In the genomic region with DNA sequence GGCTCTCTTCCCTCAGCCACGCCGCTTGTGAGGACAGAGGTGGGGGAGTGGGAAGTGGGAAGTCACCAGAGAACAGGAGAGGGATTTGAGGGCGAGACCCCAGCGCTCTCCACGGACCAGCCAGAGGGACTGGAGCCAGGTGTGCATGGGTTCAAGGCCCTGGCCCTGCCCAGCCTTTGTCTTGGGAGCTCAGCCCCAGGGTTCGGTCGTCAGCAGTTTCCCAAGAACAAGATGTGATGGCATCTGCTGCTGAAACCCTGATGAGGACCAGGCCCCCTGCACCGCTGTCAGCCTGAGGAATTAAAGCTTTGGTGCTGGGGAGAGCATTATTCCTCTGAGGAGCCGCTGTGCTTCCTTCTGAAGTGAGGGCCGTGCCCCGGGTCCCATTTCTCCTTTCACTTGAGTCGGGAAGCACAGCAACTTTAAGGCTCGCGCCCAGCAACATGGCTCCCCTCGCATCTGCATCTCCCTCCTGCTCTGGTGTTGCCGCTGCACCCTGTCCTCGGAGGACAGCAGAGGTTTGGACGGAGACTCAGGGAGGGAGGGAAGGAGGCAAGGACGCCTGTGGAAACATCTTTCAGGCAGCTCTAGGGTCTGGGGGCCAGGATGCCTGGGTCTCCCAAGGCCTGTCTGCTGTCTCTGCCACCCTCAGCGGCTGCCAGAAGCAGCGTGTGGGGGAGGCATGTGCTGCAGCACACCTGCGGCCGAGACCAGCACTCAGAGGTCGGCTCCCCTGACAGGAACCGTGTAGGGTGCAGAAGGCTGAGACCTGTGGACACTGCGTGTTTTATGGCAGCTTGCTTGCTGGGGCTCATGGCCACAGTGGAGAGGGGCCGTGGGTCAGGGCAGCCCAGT, we compare ENCODE assay signal across 18 cellular contexts. TPM values are rescaled to one million over a fixed set of nuclear protein-coding genes. Genes with fewer than 3 reads are reported as not detected.
DNase-seq lines count a peak whose midpoint lies in the region; ATAC-seq and TF ChIP-seq lines count a peak whose summit lies in the region.
"Had no signal": no experiment of that assay in that cellular context is flagged by ENCODE, and none has a peak within 500 bp of the region (broad histone marks: within the 10 kb centered on the region; RNA-seq: fewer than 3 reads in every experiment).

No MANE protein-coding gene starts in this region.

- H3K27ac ChIP-seq in tibial artery: no peak overlapping the region
- H3K27ac ChIP-seq: VCaP had no signal

- no peaks in the 10 kb centered on the region for H3K9me3 ChIP-seq in tibial artery

- H3K27me3 Mint-ChIP-seq in glutamatergic neuron (ENCODE audit: unreplicated experiment): peaks cover 11% of the 10 kb centered on the region
- H3K27me3 Mint-ChIP-seq in stimulated activated naive B cell treated with anti-CD40 and anti-IgM and Interleukin-4, amounts not matched to agents 10 μg/mL and 1 μg/mL and 100 μg/mL, for 72 hours: peaks cover 10 to 20% of the 10 kb centered on the region in 2 donors
- peaks cover 3% of the 10 kb centered on the region for H3K27me3 Mint-ChIP-seq in activated CD4-positive, alpha-beta memory T cell treated with anti-CD3 and anti-CD28 coated beads for 36 hours

- intact Hi-C loops in Right ventricle myocardium inferior (cut with DNase I): no loop called here
- intact Hi-C loops in cardiac septum (cut with DNase I): no loop called here
- intact Hi-C loops in tibial artery (cut with DNase I; ENCODE audit: low total_unique reads): no loop called here
- intact Hi-C loops in activated CD4-positive, alpha-beta memory T cell treated with anti-CD3 and anti-CD28 coated beads for 36 hours (cut with micrococcal nuclease): no loop called here

- no peaks in the 10 kb centered on the region for H3K36me3 Mint-ChIP-seq in glutamatergic neuron (ENCODE audit: unreplicated experiment)
- H3K36me3 Mint-ChIP-seq in stimulated activated naive B cell treated with anti-CD40 and anti-IgM and Interleukin-4, amounts not matched to agents 10 μg/mL and 1 μg/mL and 100 μg/mL, for 72 hours: peaks cover 3 to 18% of the 10 kb centered on the region in 2 donors
- H3K36me3 Mint-ChIP-seq in activated CD4-positive, alpha-beta memory T cell treated with anti-CD3 and anti-CD28 coated beads for 36 hours: no peaks in the 10 kb centered on the region

- H3K4me1 ChIP-seq in tibial artery: peaks cover 0 to 9% (median 0%) of the 10 kb centered on the region in 4 donors

- no peak for ATAC-seq in Right ventricle myocardium inferior
- ATAC-seq in stimulated activated naive B cell treated with anti-CD40 and anti-IgM and Interleukin-4, amounts not matched to agents 10 μg/mL and 1 μg/mL and 100 μg/mL, for 72 hours (replicated peaks): no peak

- POLR2A ChIA-PET in activated CD4-positive, alpha-beta memory T cell treated with anti-CD3 and anti-CD28 coated beads for 36 hours (lab: Charles Lee): interaction anchor here (0.6 kb wide), 1 partner anchor 276 kb away, joined by 3 read pairs; no protein-coding TSS in a partner anchor

- no peak overlapping the region for H3K4me3 ChIP-seq in tibial artery

- H3K27me3 ChIP-seq in tibial artery: peaks cover 0 to 58% of the 10 kb centered on the region in 2 donors

- H3K36me3 ChIP-seq in tibial artery: peaks cover 0 to 38% (median 10%) of the 10 kb centered on the region in 3 donors

- no peak overlapping the region for H3K4me3 Mint-ChIP-seq in glutamatergic neuron (ENCODE audit: unreplicated experiment)
- no peak overlapping the region for H3K4me3 Mint-ChIP-seq in stimulated activated naive B cell treated with anti-CD40 and anti-IgM and Interleukin-4, amounts not matched to agents 10 μg/mL and 1 μg/mL and 100 μg/mL, for 72 hours
- no peak overlapping the region for H3K4me3 Mint-ChIP-seq in activated CD4-positive, alpha-beta memory T cell treated with anti-CD3 and anti-CD28 coated beads for 36 hours

- CTCF ChIA-PET in activated CD4-positive, alpha-beta memory T cell treated with anti-CD3 and anti-CD28 coated beads for 36 hours (lab: Charles Lee): no interaction called here

- no peak overlapping the region for H3K27ac Mint-ChIP-seq in glutamatergic neuron (ENCODE audit: unreplicated experiment)
- no peak overlapping the region for H3K27ac Mint-ChIP-seq in stimulated activated naive B cell treated with anti-CD40 and anti-IgM and Interleukin-4, amounts not matched to agents 10 μg/mL and 1 μg/mL and 100 μg/mL, for 72 hours
- H3K27ac Mint-ChIP-seq in activated CD4-positive, alpha-beta memory T cell treated with anti-CD3 and anti-CD28 coated beads for 36 hours: no peak overlapping the region

- TF ChIP-seq CTCF in glutamatergic neuron (IDR thresholded peaks at IDR 0.05; ENCODE audit: partially characterized antibody, unreplicated experiment) (no peak), tibial artery (IDR thresholded peaks at IDR 0.05) (no peak)

- peak; percentile 59 for DNase-seq in Right ventricle myocardium inferior (ENCODE audit: missing footprints)
- no peak for DNase-seq in cardiac septum (ENCODE audit: low spot score)
- peak; percentile 13 for DNase-seq in glutamatergic neuron
- peak; percentile 14 to 49 for DNase-seq in tibial artery
- DNase-seq in stimulated activated naive B cell treated with anti-CD40 and anti-IgM and Interleukin-4, amounts not matched to agents 10 μg/mL and 1 μg/mL and 100 μg/mL, for 72 hours: no peak
- DNase-seq in activated CD4-positive, alpha-beta memory T cell treated with anti-CD3 and anti-CD28 coated beads for 36 hours: no peak
- DNase-seq: activated CD8-positive, alpha-beta memory T cell treated with anti-CD3 and anti-CD28 coated beads, Interleukin-2, amount 50 U/mL, for 48 hours; foreskin melanocyte; GDM1; NCI-H1417 treated with DMSO at 0.1 percent for 48 hours; NK-92 treated with Interleukin-12 subunit alpha and Interleukin-12 subunit beta, amount 100 ng/mL, for 24 hours; retina; stimulated activated CD4-positive, alpha-beta T cell treated with anti-CD3 and anti-CD28 coated beads, Interleukin-1b, Interleukin-23, amount 100 ng/mL, for 48 hours had no signal

- H3K9me3 Mint-ChIP-seq in glutamatergic neuron (ENCODE audit: unreplicated experiment): peaks cover 2% of the 10 kb centered on the region
- no peaks in the 10 kb centered on the region for H3K9me3 Mint-ChIP-seq in stimulated activated naive B cell treated with anti-CD40 and anti-IgM and Interleukin-4, amounts not matched to agents 10 μg/mL and 1 μg/mL and 100 μg/mL, for 72 hours
- H3K9me3 Mint-ChIP-seq in activated CD4-positive, alpha-beta memory T cell treated with anti-CD3 and anti-CD28 coated beads for 36 hours: no peaks in the 10 kb centered on the region

- peaks cover 10% of the 10 kb centered on the region for H3K4me1 Mint-ChIP-seq in glutamatergic neuron (ENCODE audit: low read depth, unreplicated experiment)
- peaks cover 8 to 13% of the 10 kb centered on the region in 2 donors for H3K4me1 Mint-ChIP-seq in stimulated activated naive B cell treated with anti-CD40 and anti-IgM and Interleukin-4, amounts not matched to agents 10 μg/mL and 1 μg/mL and 100 μg/mL, for 72 hours
- peaks cover 17% of the 10 kb centered on the region for H3K4me1 Mint-ChIP-seq in activated CD4-positive, alpha-beta memory T cell treated with anti-CD3 and anti-CD28 coated beads for 36 hours (ENCODE audit: low read depth)

RNA-seq across cellular contexts. Expression of a gene that starts 3.7 kb away (rescaled TPM):
- total RNA-seq in Right ventricle myocardium inferior (not detected), cardiac septum (not detected), glutamatergic neuron (ENCODE audit: unreplicated experiment) (not detected)
- total RNA-seq in activated CD4-positive, alpha-beta memory T cell treated with anti-CD3 and anti-CD28 coated beads for 36 hours: not detected
- total RNA-seq: endothelial cell of umbilical vein, LHCN-M2, lower leg skin, myocyte had no signal

RNA-seq across cellular contexts. Expression of a gene that starts 6.7 kb away (rescaled TPM):
- total RNA-seq in Right ventricle myocardium inferior: 10.0 TPM
- 11.0 TPM for total RNA-seq in cardiac septum
- 14.4 TPM for total RNA-seq in glutamatergic neuron (ENCODE audit: unreplicated experiment)
- total RNA-seq in activated CD4-positive, alpha-beta memory T cell treated with anti-CD3 and anti-CD28 coated beads for 36 hours: 10 to 100 TPM; 74.3 to 75.0 TPM

RNA-seq across cellular contexts. Expression of a gene that starts 12.0 kb away (rescaled TPM):
- total RNA-seq in Right ventricle myocardium inferior: 253 TPM
- 215 TPM for total RNA-seq in cardiac septum
- 2.5 TPM for total RNA-seq in glutamatergic neuron (ENCODE audit: unreplicated experiment)
- 100 to 1,000 TPM; 525 to 561 TPM for total RNA-seq in activated CD4-positive, alpha-beta memory T cell treated with anti-CD3 and anti-CD28 coated beads for 36 hours

RNA-seq across cellular contexts. Expression of a gene that starts 17.4 kb away (rescaled TPM):
- total RNA-seq in Right ventricle myocardium inferior (0.14 TPM), cardiac septum (0.19 TPM), glutamatergic neuron (ENCODE audit: unreplicated experiment) (not detected)
- 1 to 10 TPM in 1 of 2 experiments, under 1 TPM in 1; 0.99 to 1.2 TPM for total RNA-seq in activated CD4-positive, alpha-beta memory T cell treated with anti-CD3 and anti-CD28 coated beads for 36 hours
- total RNA-seq: endothelial cell of umbilical vein, LHCN-M2, myocyte had no signal

RNA-seq across cellular contexts. Expression of a gene that starts 18.3 kb away (rescaled TPM):
- total RNA-seq in Right ventricle myocardium inferior (125 TPM), cardiac septum (123 TPM), glutamatergic neuron (ENCODE audit: unreplicated experiment) (2.6 TPM)
- total RNA-seq in activated CD4-positive, alpha-beta memory T cell treated with anti-CD3 and anti-CD28 coated beads for 36 hours: 100 to 1,000 TPM; 195 to 200 TPM

Comparison
In these comparisons a context has a peak if more than half of its experiments do, and no peak if none do; other contexts are left out.
1. DNase-seq: peak in Right ventricle myocardium inferior (single experiment), glutamatergic neuron (single experiment) and tibial artery (2 of 2); none in cardiac septum (single experiment), stimulated activated naive B cell treated with anti-CD40 and anti-IgM and Interleukin-4, amounts not matched to agents 10 μg/mL and 1 μg/mL and 100 μg/mL, for 72 hours (single experiment) and activated CD4-positive, alpha-beta memory T cell treated with anti-CD3 and anti-CD28 coated beads for 36 hours (single experiment).
2. RNA of a gene that starts 12.0 kb away (total RNA-seq): 525 to 561 TPM in activated CD4-positive, alpha-beta memory T cell treated with anti-CD3 and anti-CD28 coated beads for 36 hours, 253 TPM in Right ventricle myocardium inferior (single experiment) and 215 TPM in cardiac septum (single experiment); 2.5 TPM in glutamatergic neuron (single experiment); every median in the first group is over 10 times any median in the second.